Comparison of ENCODE assay signal across 19 cellular contexts in genomic region chr11:65377777-65378176, GRCh38. TPM values are rescaled to one million over a fixed set of nuclear protein-coding genes. Genes with fewer than 3 reads are reported as not detected.
A peak's percentile ranks its signal among the peaks of the same experiment; 100 is the strongest.
DNase-seq lines count a peak whose midpoint lies in the region; ATAC-seq and TF ChIP-seq lines count a peak whose summit lies in the region.
"Had no signal": no experiment of that assay in that cellular context is flagged by ENCODE, and none has a peak within 500 bp of the region (broad histone marks: within the 10 kb centered on the region; RNA-seq: fewer than 3 reads in every experiment).

No MANE protein-coding gene starts in this region.

- in situ Hi-C loops in gastrocnemius medialis (cut with MboI; ENCODE audit: low sequenced_read_pairs in 4 of 4): no loop called here

- H3K27ac Mint-ChIP-seq in CD8-positive, alpha-beta memory T cell: peak overlapping the region in 5 of 8 donors; percentile 7 to 91 (median 35)
- peak overlapping the region; percentile 71 to 82 (median 81) for H3K27ac Mint-ChIP-seq in IgD-negative memory B cell
- peak overlapping the region; percentile 98 for H3K27ac Mint-ChIP-seq in dendritic cell treated with granulocyte-macrophage colony-stimulating factor and Interleukin-4, amounts not matched to agents 40 ng/mL and 50 ng/mL, for 4 days

- intact Hi-C loops in dendritic cell treated with granulocyte-macrophage colony-stimulating factor and Interleukin-4, amounts not matched to agents 40 ng/mL and 50 ng/mL, for 4 days (cut with micrococcal nuclease): loop anchor here (1.0 kb wide), 1 partner anchor 9 kb away; the partner anchor contains the start of gene FRMD8
- intact Hi-C loops in gastrocnemius medialis (cut with DNase I; ENCODE audit: low total_unique reads): no loop called here

- no peaks in the 10 kb centered on the region for H3K36me3 ChIP-seq in CD8-positive, alpha-beta memory T cell (ENCODE audit: insufficient read depth, low read length)
- H3K36me3 ChIP-seq in osteoblast (ENCODE audit: insufficient read depth, low read length) (no peaks in the 10 kb centered on the region), gastrocnemius medialis (no peaks in the 10 kb centered on the region)
- H3K36me3 ChIP-seq: right lobe of liver, SJCRH30, upper lobe of right lung had no signal

- no peaks in the 10 kb centered on the region for H4K20me1 ChIP-seq in osteoblast (ENCODE audit: insufficient read depth, low read length)

- no peaks in the 10 kb centered on the region for H3K27me3 Mint-ChIP-seq in CD8-positive, alpha-beta memory T cell
- H3K27me3 Mint-ChIP-seq in IgD-negative memory B cell: no peaks in the 10 kb centered on the region
- peaks cover 1% of the 10 kb centered on the region for H3K27me3 Mint-ChIP-seq in dendritic cell treated with granulocyte-macrophage colony-stimulating factor and Interleukin-4, amounts not matched to agents 40 ng/mL and 50 ng/mL, for 4 days
- H3K27me3 Mint-ChIP-seq: effector memory CD8-positive, alpha-beta T cell had no signal

- ATAC-seq in GM19463 (IDR thresholded peaks at IDR 0.05; ENCODE audit: unreplicated experiment): no peak
- ATAC-seq in gastrocnemius medialis: no peak
- ATAC-seq: effector memory CD8-positive, alpha-beta T cell; right lobe of liver; upper lobe of right lung had no signal

- H3K27ac ChIP-seq in CD8-positive, alpha-beta memory T cell (ENCODE audit: low read depth, low read length): no peak overlapping the region
- H3K27ac ChIP-seq in osteoblast (ENCODE audit: low read depth, low read length) (no peak overlapping the region), gastrocnemius medialis (peak overlapping the region in 1 of 4 donors; percentile 48)
- H3K27ac ChIP-seq: right lobe of liver, SJCRH30, upper lobe of right lung had no signal

- POLR2A ChIA-PET in CD8-positive, alpha-beta memory T cell (lab: Charles Lee): interaction anchor here (0.9 kb wide), 1 partner anchor 119 kb away, joined by 3 read pairs; no protein-coding TSS in a partner anchor

- no peak overlapping the region for H3K4me3 ChIP-seq in CD8-positive, alpha-beta memory T cell (ENCODE audit: low read length)
- H3K4me3 ChIP-seq in osteoblast (ENCODE audit: insufficient read depth, low read length): no peak overlapping the region
- no peak overlapping the region for H3K4me3 ChIP-seq in gastrocnemius medialis
- H3K4me3 ChIP-seq: right lobe of liver, SJCRH30, upper lobe of right lung had no signal

- peaks cover 6 to 20% (median 10%) of the 10 kb centered on the region in 3 donors for H3K4me1 Mint-ChIP-seq in CD8-positive, alpha-beta memory T cell
- H3K4me1 Mint-ChIP-seq in IgD-negative memory B cell: peaks cover 12 to 17% (median 15%) of the 10 kb centered on the region in 3 donors
- H3K4me1 Mint-ChIP-seq in dendritic cell treated with granulocyte-macrophage colony-stimulating factor and Interleukin-4, amounts not matched to agents 40 ng/mL and 50 ng/mL, for 4 days (ENCODE audit: low read depth): peaks cover 51% of the 10 kb centered on the region

- CTCF ChIA-PET in CD8-positive, alpha-beta memory T cell (lab: Charles Lee): interaction anchor here (4.9 to 8.0 kb wide), 2 partner anchors 38 to 130 kb away, joined by 51 to 54 read pairs; no protein-coding TSS in a partner anchor

- H3K27me3 ChIP-seq in CD8-positive, alpha-beta memory T cell (ENCODE audit: insufficient read depth, low read length, poor library complexity, severe bottlenecking): no peaks in the 10 kb centered on the region
- H3K27me3 ChIP-seq in osteoblast (ENCODE audit: insufficient read depth, low read length): no peaks in the 10 kb centered on the region
- no peaks in the 10 kb centered on the region for H3K27me3 ChIP-seq in gastrocnemius medialis
- H3K27me3 ChIP-seq: right lobe of liver, SJCRH30, upper lobe of right lung had no signal

- H3K79me2 ChIP-seq in osteoblast (ENCODE audit: insufficient read depth, low read length): no peaks in the 10 kb centered on the region

- peaks cover 17% of the 10 kb centered on the region for H3K4me1 ChIP-seq in CD8-positive, alpha-beta memory T cell (ENCODE audit: insufficient read depth, low read length)
- H3K4me1 ChIP-seq in osteoblast (ENCODE audit: insufficient read depth, low read length): peaks cover 10% of the 10 kb centered on the region
- H3K4me1 ChIP-seq in gastrocnemius medialis: peaks cover 41 to 42% of the 10 kb centered on the region in 2 donors

- no peak overlapping the region for H3K4me2 ChIP-seq in osteoblast (ENCODE audit: insufficient read depth, low read length)

- TF ChIP-seq CTCF in osteoblast (IDR thresholded peaks at IDR 0.05; ENCODE audit: extremely low read depth, low read depth, low read length): no peak
- TF ChIP-seq CTCF in gastrocnemius medialis (IDR thresholded peaks at IDR 0.05 in 4 of 5, conservative IDR thresholded peaks at IDR 0.05 in 1 of 5): no peak

- H3K9me3 ChIP-seq in CD8-positive, alpha-beta memory T cell (ENCODE audit: low read length): no peaks in the 10 kb centered on the region
- no peaks in the 10 kb centered on the region for H3K9me3 ChIP-seq in osteoblast (ENCODE audit: low read depth, low read length)
- H3K9me3 ChIP-seq in gastrocnemius medialis: no peaks in the 10 kb centered on the region
- H3K9me3 ChIP-seq: right lobe of liver, SJCRH30, upper lobe of right lung had no signal

- peaks cover 0 to 12% (median 0%) of the 10 kb centered on the region in 3 donors for H3K36me3 Mint-ChIP-seq in CD8-positive, alpha-beta memory T cell
- H3K36me3 Mint-ChIP-seq in IgD-negative memory B cell: peaks cover 1% of the 10 kb centered on the region
- peaks cover 28% of the 10 kb centered on the region for H3K36me3 Mint-ChIP-seq in dendritic cell treated with granulocyte-macrophage colony-stimulating factor and Interleukin-4, amounts not matched to agents 40 ng/mL and 50 ng/mL, for 4 days (ENCODE audit: low read depth)

- no peaks in the 10 kb centered on the region for H3K9me3 Mint-ChIP-seq in CD8-positive, alpha-beta memory T cell
- no peaks in the 10 kb centered on the region for H3K9me3 Mint-ChIP-seq in IgD-negative memory B cell
- H3K9me3 Mint-ChIP-seq in dendritic cell treated with granulocyte-macrophage colony-stimulating factor and Interleukin-4, amounts not matched to agents 40 ng/mL and 50 ng/mL, for 4 days: no peaks in the 10 kb centered on the region
- H3K9me3 Mint-ChIP-seq: effector memory CD8-positive, alpha-beta T cell; nephron progenitor cell had no signal

- H3K4me3 Mint-ChIP-seq in CD8-positive, alpha-beta memory T cell: no peak overlapping the region
- peak overlapping the region in 2 of 4 donors; percentile 48 to 71 for H3K4me3 Mint-ChIP-seq in IgD-negative memory B cell
- no peak overlapping the region for H3K4me3 Mint-ChIP-seq in dendritic cell treated with granulocyte-macrophage colony-stimulating factor and Interleukin-4, amounts not matched to agents 40 ng/mL and 50 ng/mL, for 4 days
- H3K4me3 Mint-ChIP-seq: effector memory CD8-positive, alpha-beta T cell; nephron progenitor cell had no signal

- TF ChIP-seq POLR2A in gastrocnemius medialis (IDR thresholded peaks at IDR 0.05): no peak

- H2AFZ ChIP-seq in osteoblast (ENCODE audit: low read length): no peak overlapping the region

- no peak for DNase-seq in CD8-positive, alpha-beta memory T cell
- DNase-seq in osteoblast (ENCODE audit: insufficient read length, low spot score, missing footprints): peak; percentile 19
- DNase-seq in hypothalamus (lab: John Stamatoyannopoulos, UW): no peak
- no peak for DNase-seq in gastrocnemius medialis
- DNase-seq: activated CD8-positive, alpha-beta memory T cell treated with anti-CD3 and anti-CD28 coated beads for 24 hours; activated gamma-delta T cell treated with Interleukin-2 at 50 U/mL for 16 hours; effector memory CD8-positive, alpha-beta T cell; NCI-H1436 treated with DMSO at 0.1 percent for 48 hours; NCI-H226; nephron progenitor cell; NK-92 treated with Interleukin-12 subunit alpha and Interleukin-12 subunit beta, amount 100 ng/mL, for 24 hours; SJCRH30; stimulated activated CD4-positive, alpha-beta T cell treated with anti-CD3 and anti-CD28 coated beads, Interleukin-2, amount 100 ng/mL, for 24 hours; upper lobe of right lung had no signal

RNA-seq across cellular contexts. Expression of gene SLC25A45, which starts 4.7 kb away (rescaled TPM):
- total RNA-seq in CD8-positive, alpha-beta memory T cell: 10 to 100 TPM; 13.3 to 13.8 TPM
- polyA plus RNA-seq in CD8-positive, alpha-beta memory T cell: 14.6 TPM
- 17.8 TPM for polyA plus RNA-seq in IgD-negative memory B cell
- total RNA-seq in osteoblast: 4.1 and 4.3 TPM in 2 replicates
- 10 to 100 TPM in 1 of 4 donors, 1 to 10 TPM in 3; 2.6 to 12.4 (median 5.6) TPM for total RNA-seq in gastrocnemius medialis

RNA-seq across cellular contexts. Expression of gene FRMD8, which starts 8.7 kb away (rescaled TPM):
- total RNA-seq in CD8-positive, alpha-beta memory T cell: 10 to 100 TPM; 44.9 to 49.8 TPM
- 60.6 TPM for polyA plus RNA-seq in CD8-positive, alpha-beta memory T cell
- polyA plus RNA-seq in IgD-negative memory B cell: 54.2 TPM
- total RNA-seq in osteoblast (62.2 and 78.2 TPM in 2 replicates), gastrocnemius medialis (10 to 100 TPM; 11.5 to 51.7 (median 20.1) TPM)

RNA-seq across cellular contexts. Expression of gene TIGD3, which starts 23.2 kb away (rescaled TPM):
- total RNA-seq in CD8-positive, alpha-beta memory T cell: 1 to 10 TPM in 1 of 2 experiments, under 1 TPM in 1; 0.91 to 1.2 TPM
- polyA plus RNA-seq in CD8-positive, alpha-beta memory T cell: 0.59 TPM
- 2.3 TPM for polyA plus RNA-seq in IgD-negative memory B cell
- total RNA-seq in osteoblast (not detected in 2 replicates), gastrocnemius medialis (under 1 TPM; 0.16 to 0.71 (median 0.48) TPM)
- total RNA-seq: fibroblast of villous mesenchyme had no signal

RNA-seq across cellular contexts. Expression of gene DPF2, which starts 44.1 kb away (rescaled TPM):
- 10 to 100 TPM; 65.8 to 71.9 TPM for total RNA-seq in CD8-positive, alpha-beta memory T cell
- polyA plus RNA-seq in CD8-positive, alpha-beta memory T cell: 61.5 TPM
- 77.7 TPM for polyA plus RNA-seq in IgD-negative memory B cell
- total RNA-seq in osteoblast (44.2 and 48.1 TPM in 2 replicates), gastrocnemius medialis (10 to 100 TPM; 22.4 to 46.4 (median 36.1) TPM)

RNA-seq across cellular contexts. Expression of gene NEAT1, which starts 44.8 kb away (rescaled TPM):
- 100 to 1,000 TPM; 196 to 204 TPM for total RNA-seq in CD8-positive, alpha-beta memory T cell
- 2.7 TPM for polyA plus RNA-seq in CD8-positive, alpha-beta memory T cell
- 1.2 TPM for polyA plus RNA-seq in IgD-negative memory B cell
- total RNA-seq in osteoblast (818 and 1,122 TPM in 2 replicates), gastrocnemius medialis (100 to 1,000 TPM in 1 of 4 donors, 10 to 100 TPM in 3; 24.1 to 472 (median 32.8) TPM)

Comparison
In these comparisons a context has a peak if more than half of its experiments do, and no peak if none do; other contexts are left out.
1. H3K27ac Mint-ChIP-seq: peak in every context shown above with its lines; median percentile 98 in dendritic cell treated with granulocyte-macrophage colony-stimulating factor and Interleukin-4, amounts not matched to agents 40 ng/mL and 50 ng/mL, for 4 days; 81 in IgD-negative memory B cell; 35 in CD8-positive, alpha-beta memory T cell.